In the genomic region with DNA sequence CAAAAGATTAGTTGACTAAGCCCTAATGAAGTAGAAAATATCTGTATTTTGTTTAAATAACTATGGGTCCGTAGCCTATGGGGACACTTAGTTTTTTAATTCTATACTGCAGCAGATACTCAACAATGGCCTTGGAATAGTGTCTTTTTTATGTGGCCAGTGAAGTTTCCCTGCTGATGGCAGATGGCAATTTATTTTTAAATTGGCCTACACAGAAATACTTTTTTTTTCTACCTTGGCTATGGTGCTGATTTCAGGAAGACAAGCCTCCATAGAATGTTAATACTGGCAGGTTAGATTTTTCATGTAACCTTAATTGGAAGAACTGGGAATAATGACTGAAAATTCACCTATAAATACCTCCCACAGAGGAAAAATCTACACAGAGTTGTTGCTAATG, we compare ENCODE assay signal across 20 cellular contexts.
"Had no signal": no experiment of that assay in that cellular context is flagged by ENCODE, and none has a peak within 500 bp of the region (broad histone marks: within the 10 kb centered on the region; RNA-seq: fewer than 3 reads in every experiment).

No MANE protein-coding gene starts in this region.

- H3K27ac ChIP-seq: coronary artery, dorsolateral prefrontal cortex, esophagus squamous epithelium, gastrocnemius medialis, heart right ventricle, left lung, lower lobe of right lung had no signal

- H3K4me3 ChIP-seq: coronary artery, dorsolateral prefrontal cortex, esophagus squamous epithelium, gastrocnemius medialis, heart right ventricle, left lung, lower lobe of right lung, mucosa of descending colon had no signal

- H3K4me1 Mint-ChIP-seq: mesothelial cell of epicardium had no signal

- H3K36me3 Mint-ChIP-seq: mesothelial cell of epicardium had no signal

- H3K36me3 ChIP-seq: esophagus squamous epithelium, gastrocnemius medialis, heart right ventricle, left lung, lower lobe of right lung had no signal

- H3K9me3 ChIP-seq: esophagus squamous epithelium, gastrocnemius medialis, heart right ventricle, lower lobe of right lung, mucosa of descending colon had no signal

- H3K4me1 ChIP-seq: esophagus squamous epithelium, gastrocnemius medialis, heart right ventricle, left lung, lower lobe of right lung had no signal

- DNase-seq: dermis blood vessel endothelial cell; dorsolateral prefrontal cortex; effector CD4-positive, alpha-beta T cell; effector memory CD4-positive, alpha-beta T cell; esophagus squamous epithelium; foreskin fibroblast; foreskin melanocyte; gastrocnemius medialis; glutamatergic neuron; head of caudate nucleus; heart right ventricle; hippocampal formation; left cardiac atrium; left lung; left ventricle myocardium superior; lower lobe of right lung; mesenchymal stem cell; mucosa of descending colon had no signal

- H3K27me3 ChIP-seq: dorsolateral prefrontal cortex, esophagus squamous epithelium, gastrocnemius medialis, heart right ventricle, left lung had no signal

- H3K9me3 Mint-ChIP-seq: mesothelial cell of epicardium had no signal

- H3K4me3 Mint-ChIP-seq: mesothelial cell of epicardium had no signal

- H3K27ac Mint-ChIP-seq: mesothelial cell of epicardium had no signal

- ATAC-seq: gastrocnemius medialis, heart right ventricle, left cardiac atrium, left lung, left ventricle myocardium superior, lower lobe of right lung, mucosa of descending colon had no signal
